1 cellular context compared by ENCODE assay signal in genomic region chr19:58579473-58580142, GRCh38.
TF ChIP-seq lines count a peak whose summit lies in the region.

No MANE protein-coding gene starts in this region.

TF ChIP-seq in K562, 482 proteins besides CTCF, POLR2A, EP300 and RAD21:
- TF ChIP-seq RUNX1 (IDR thresholded peaks at IDR 0.05; ENCODE audit: low read depth) (no peak), PRDM10 (IDR thresholded peaks at IDR 0.05; ENCODE audit: partially characterized antibody) (peak; percentile 60), FOXJ2 (tag; IDR thresholded peaks at IDR 0.05) (no peak), SETDB1 (IDR thresholded peaks at IDR 0.05; ENCODE audit: low read length) (no peak), DNMT1 (IDR thresholded peaks at IDR 0.05) (no peak), ZHX1 (conservative IDR thresholded peaks at IDR 0.05; ENCODE audit: low read length) (no peak), CREB1 (IDR thresholded peaks at IDR 0.05) (no peak), CREB1 (CRISPR knock-in tag; IDR thresholded peaks at IDR 0.05) (no peak), LARP7 (IDR thresholded peaks at IDR 0.05) (no peak), ZBTB5 (IDR thresholded peaks at IDR 0.05) (no peak)
- TF ChIP-seq, protein P1, sequence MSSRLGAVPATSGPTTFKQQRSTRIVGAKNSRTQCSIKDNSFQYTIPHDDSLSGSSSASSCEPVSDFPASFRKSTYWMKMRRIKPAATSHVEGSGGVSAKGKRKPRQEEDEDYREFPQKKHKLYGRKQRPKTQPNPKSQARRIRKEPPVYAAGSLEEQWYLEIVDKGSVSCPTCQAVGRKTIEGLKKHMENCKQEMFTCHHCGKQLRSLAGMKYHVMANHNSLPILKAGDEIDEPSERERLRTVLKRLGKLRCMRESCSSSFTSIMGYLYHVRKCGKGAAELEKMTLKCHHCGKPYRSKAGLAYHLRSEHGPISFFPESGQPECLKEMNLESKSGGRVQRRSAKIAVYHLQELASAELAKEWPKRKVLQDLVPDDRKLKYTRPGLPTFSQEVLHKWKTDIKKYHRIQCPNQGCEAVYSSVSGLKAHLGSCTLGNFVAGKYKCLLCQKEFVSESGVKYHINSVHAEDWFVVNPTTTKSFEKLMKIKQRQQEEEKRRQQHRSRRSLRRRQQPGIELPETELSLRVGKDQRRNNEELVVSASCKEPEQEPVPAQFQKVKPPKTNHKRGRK (tag; IDR thresholded peaks at IDR 0.05), result 0 out of 2 replicates have a peak, but pooled peaks have one; percentile 26
- TF ChIP-seq, protein P2, sequence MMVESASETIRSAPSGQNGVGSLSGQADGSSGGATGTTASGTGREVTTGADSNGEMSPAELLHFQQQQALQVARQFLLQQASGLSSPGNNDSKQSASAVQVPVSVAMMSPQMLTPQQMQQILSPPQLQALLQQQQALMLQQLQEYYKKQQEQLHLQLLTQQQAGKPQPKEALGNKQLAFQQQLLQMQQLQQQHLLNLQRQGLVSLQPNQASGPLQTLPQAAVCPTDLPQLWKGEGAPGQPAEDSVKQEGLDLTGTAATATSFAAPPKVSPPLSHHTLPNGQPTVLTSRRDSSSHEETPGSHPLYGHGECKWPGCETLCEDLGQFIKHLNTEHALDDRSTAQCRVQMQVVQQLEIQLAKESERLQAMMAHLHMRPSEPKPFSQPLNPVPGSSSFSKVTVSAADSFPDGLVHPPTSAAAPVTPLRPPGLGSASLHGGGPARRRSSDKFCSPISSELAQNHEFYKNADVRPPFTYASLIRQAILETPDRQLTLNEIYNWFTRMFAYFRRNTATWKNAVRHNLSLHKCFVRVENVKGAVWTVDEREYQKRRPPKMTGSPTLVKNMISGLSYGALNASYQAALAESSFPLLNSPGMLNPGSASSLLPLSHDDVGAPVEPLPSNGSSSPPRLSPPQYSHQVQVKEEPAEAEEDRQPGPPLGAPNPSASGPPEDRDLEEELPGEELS (CRISPR knock-in tag; IDR thresholded peaks at IDR 0.05; ENCODE audit: borderline replicate concordance), result no peak
